Comparison of ENCODE assay signal across 18 cellular contexts in the genomic region with DNA sequence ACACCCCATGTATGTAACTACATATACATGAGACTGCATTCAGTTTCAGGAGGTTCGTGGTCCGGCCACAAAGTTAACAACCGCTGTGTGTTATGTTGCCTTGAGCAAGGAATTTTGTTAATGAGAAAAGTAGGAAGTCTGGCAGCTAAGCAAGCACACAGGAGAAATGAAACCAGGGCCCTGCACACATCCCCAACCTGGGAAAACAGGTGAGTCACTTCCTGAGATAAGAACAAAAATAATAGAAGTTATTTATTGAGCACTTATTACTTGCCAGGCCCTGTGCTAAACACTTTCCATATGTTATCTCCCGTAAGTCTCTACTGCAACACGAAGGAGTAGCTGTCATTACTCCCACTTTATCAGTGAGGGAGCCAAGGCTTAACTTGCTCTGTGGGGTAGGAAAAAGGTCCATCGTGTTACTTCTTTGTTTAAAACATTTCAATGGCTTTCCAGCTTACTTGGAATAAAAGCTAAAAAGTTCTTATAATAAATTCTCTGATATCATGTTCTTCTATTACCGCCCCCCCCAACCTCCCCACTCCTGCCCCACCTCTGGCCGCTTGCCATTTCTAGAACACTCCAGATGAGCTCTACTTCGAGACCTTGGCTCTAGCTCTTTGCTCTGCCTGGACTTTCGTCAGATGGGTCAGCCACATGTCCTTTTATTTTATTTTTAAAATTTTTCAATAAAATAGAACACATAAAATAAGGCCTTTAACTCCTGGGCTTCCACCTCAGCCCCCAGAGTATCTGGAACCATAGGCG. TPM values are rescaled to one million over a fixed set of nuclear protein-coding genes. Genes with fewer than 3 reads are reported as not detected.
DNase-seq lines count a peak whose midpoint lies in the region; ATAC-seq, FAIRE-seq and TF ChIP-seq lines count a peak whose summit lies in the region.
"Had no signal": no experiment of that assay in that cellular context is flagged by ENCODE, and none has a peak within 500 bp of the region (broad histone marks: within the 10 kb centered on the region; RNA-seq: fewer than 3 reads in every experiment).

No MANE protein-coding gene starts in this region.

- H3K4me3 ChIP-seq in SK-N-SH (ENCODE audit: low read depth in 2 of 2, low read length in 1 of 2): no peak overlapping the region
- no peak overlapping the region for H3K4me3 ChIP-seq in PC-9
- H3K4me3 ChIP-seq in endothelial cell of umbilical vein (replicated peaks in 1 of 3; ENCODE audit: insufficient read depth in 1 of 3, low read depth in 1 of 3, low read length in 3 of 3): peak overlapping the region in 1 of 3 experiments; percentile 7
- H3K4me3 ChIP-seq in neutrophil (ENCODE audit: low read depth in 1 of 2, low read length in 1 of 2): peak overlapping the region in 1 of 2 experiments; percentile 10
- H3K4me3 ChIP-seq: A549, testis had no signal

- no peaks in the 10 kb centered on the region for H3K4me1 ChIP-seq in SK-N-SH (ENCODE audit: control insufficient read depth in 1 of 2, insufficient read depth in 2 of 2, low read depth in 1 of 2, low read length in 1 of 2)
- peaks cover 22% of the 10 kb centered on the region for H3K4me1 ChIP-seq in PC-9 (replicated peaks; ENCODE audit: insufficient read depth)
- peaks cover 38% of the 10 kb centered on the region for H3K4me1 ChIP-seq in endothelial cell of umbilical vein (ENCODE audit: control insufficient read depth, extremely low read depth, insufficient read depth, low read length)
- H3K4me1 ChIP-seq in neutrophil (ENCODE audit: control insufficient read depth in 1 of 2, insufficient read depth in 1 of 2, low read depth in 1 of 2, low read length in 1 of 2): peaks cover 52 to 56% of the 10 kb centered on the region in 2 experiments
- no peaks in the 10 kb centered on the region for H3K4me1 ChIP-seq in H9 (ENCODE audit: insufficient read depth, low read length)
- H3K4me1 ChIP-seq: A549, testis had no signal

- H3K27ac ChIP-seq in SK-N-SH (ENCODE audit: low read depth in 2 of 2, low read length in 1 of 2) (no peak overlapping the region; a peak in 1 of 4 replicates), PC-9 (peak overlapping the region; percentile 12; the same call in 1 of the 2 replicates), endothelial cell of umbilical vein (ENCODE audit: insufficient read depth, low read depth, low read length) (peak overlapping the region; percentile 78), neutrophil (peak overlapping the region; percentile 70), H9 (ENCODE audit: insufficient read length, low read depth, low read length) (no peak overlapping the region)
- H3K27ac ChIP-seq: A549, testis had no signal

- no peak overlapping the region for H4K5ac ChIP-seq in H9 (ENCODE audit: insufficient read length, low read depth, low read length)

- peak; percentile 84 for FAIRE-seq in endothelial cell of umbilical vein (lab: Jason Lieb, UNC)
- FAIRE-seq: A549 had no signal

- H2BK120ac ChIP-seq in H9 (ENCODE audit: low read depth, low read length, poor library complexity, severe bottlenecking): no peak overlapping the region

- peak; percentile 16 for TF ChIP-seq POLR2A in endothelial cell of umbilical vein (IDR thresholded peaks at IDR 0.05; ENCODE audit: low read depth, low read length)

- H4K8ac ChIP-seq in H9 (replicated peaks; ENCODE audit: insufficient read length, low read depth, low read length): no peak overlapping the region

- H2BK20ac ChIP-seq in H9 (ENCODE audit: low read depth, low read length, poor library complexity, severe bottlenecking): no peak overlapping the region

- BruUV-seq in PC-9 (replicated peaks; lab: Mats Ljungman, UMichigan) (no TSS peak), endothelial cell of umbilical vein (replicated peaks; lab: Mats Ljungman, UMichigan) (no TSS peak)

- no peak overlapping the region for H3K9ac ChIP-seq in SK-N-SH
- peak overlapping the region; percentile 40 for H3K9ac ChIP-seq in endothelial cell of umbilical vein (replicated peaks; ENCODE audit: extremely low read depth, insufficient read depth, low read length)
- H3K9ac ChIP-seq in H9 (ENCODE audit: extremely low read depth, insufficient read length, low read length): no peak overlapping the region

- DNase-seq in SK-N-SH (no peak), PC-9 (peak; percentile 10 to 43), endothelial cell of umbilical vein (ENCODE audit: low read depth, low spot score) (peak; percentile 87), H9 (no peak), natural killer cell (no peak)
- no peak for DNase-seq in activated naive CD4-positive, alpha-beta T cell (lab: John Stamatoyannopoulos, UW)
- DNase-seq: activated CD4-positive, alpha-beta T cell treated with anti-CD3 and anti-CD28 coated beads for 4 hours; activated naive CD8-positive, alpha-beta T cell treated with anti-CD3 and anti-CD28 coated beads for 36 hours; CD8-positive, alpha-beta T cell; GF-D8; glutamatergic neuron; naive thymus-derived CD4-positive, alpha-beta T cell; NCI-H2081 treated with DMSO at 0.1 percent for 48 hours; NCI-H748 treated with DMSO at 0.1 percent for 48 hours; testis had no signal

- H3T11ph ChIP-seq in H9 (ENCODE audit: low read length): no peak overlapping the region

- no peak overlapping the region for H3K14ac ChIP-seq in H9 (ENCODE audit: insufficient read depth, low read length)

- H3K18ac ChIP-seq in H9 (ENCODE audit: insufficient read length, low read depth, low read length): no peak overlapping the region

- H3K9me3 ChIP-seq in SK-N-SH: no peaks in the 10 kb centered on the region
- H3K9me3 ChIP-seq in PC-9 (ENCODE audit: insufficient read depth, low read depth): no peaks in the 10 kb centered on the region
- no peaks in the 10 kb centered on the region for H3K9me3 ChIP-seq in endothelial cell of umbilical vein (replicated peaks; ENCODE audit: control insufficient read depth, insufficient read depth, low read length)
- H3K9me3 ChIP-seq in neutrophil: no peaks in the 10 kb centered on the region
- no peaks in the 10 kb centered on the region for H3K9me3 ChIP-seq in H9 (ENCODE audit: control insufficient read depth, low read depth, low read length)
- H3K9me3 ChIP-seq: A549, testis had no signal

- no peak overlapping the region for H2AK5ac ChIP-seq in H9 (ENCODE audit: insufficient read length, low read length)

- H2AFZ ChIP-seq in SK-N-SH (ENCODE audit: low read depth) (no peak overlapping the region), PC-9 (no peak overlapping the region), endothelial cell of umbilical vein (ENCODE audit: low read depth, low read length) (peak overlapping the region; percentile 83), H9 (ENCODE audit: low read length) (no peak overlapping the region)

- H3K4me3 Mint-ChIP-seq in H9: no peak overlapping the region
- no peak overlapping the region for H3K4me3 Mint-ChIP-seq in natural killer cell
- H3K4me3 Mint-ChIP-seq: activated naive CD8-positive, alpha-beta T cell treated with anti-CD3 and anti-CD28 coated beads for 36 hours; CD8-positive, alpha-beta T cell; naive thymus-derived CD4-positive, alpha-beta T cell had no signal

- H3K23me2 ChIP-seq in H9 (ENCODE audit: insufficient read length, low read depth, low read length, poor library complexity, severe bottlenecking): no peaks in the 10 kb centered on the region

- 61% methylated on average over 11 of the region's 11 CpGs for WGBS in SK-N-SH (ENCODE audit: low lambda C conversion rate)
- no CpG with 5 or more reads among the region's 11 CpGs for WGBS in H9 (ENCODE audit: extremely low coverage, insufficient read length, low lambda C conversion rate)

- TF ChIP-seq EP300 in SK-N-SH (IDR thresholded peaks at IDR 0.05; ENCODE audit: borderline replicate concordance in 1 of 2, low read depth in 1 of 2, low read length in 1 of 2): no peak

- H3K23ac ChIP-seq in H9 (ENCODE audit: insufficient read length, low read depth, low read length): no peak overlapping the region

- POLR2A ChIA-PET in SK-N-SH (lab: Yijun Ruan, JAX): no interaction called here
- POLR2A ChIA-PET in PC-9 (lab: Charles Lee; ENCODE audit: unreplicated experiment): no interaction called here
- POLR2A ChIA-PET in endothelial cell of umbilical vein (lab: Charles Lee): interaction anchor here (0.6 kb wide), 1 partner anchor 98 kb away, joined by 8 read pairs; no protein-coding TSS in a partner anchor

- H3K9me3 Mint-ChIP-seq in H9 (peaks cover 0 to 3% of the 10 kb centered on the region in 2 experiments; a peak in 1 of 5 replicates), natural killer cell (no peaks in the 10 kb centered on the region)
- H3K9me3 Mint-ChIP-seq: CD8-positive, alpha-beta T cell had no signal

- no peak overlapping the region for H2BK15ac ChIP-seq in H9 (ENCODE audit: low read depth, low read length)

- H3K36me3 ChIP-seq in SK-N-SH (replicated peaks in 1 of 2; ENCODE audit: control insufficient read depth in 1 of 2, insufficient read depth in 2 of 2, low read length in 1 of 2) (no peaks in the 10 kb centered on the region), PC-9 (ENCODE audit: low read depth) (no peaks in the 10 kb centered on the region), endothelial cell of umbilical vein (ENCODE audit: control insufficient read depth in 2 of 2, extremely low read depth in 1 of 2, insufficient read depth in 2 of 2, low read length in 2 of 2) (no peaks in the 10 kb centered on the region), neutrophil (no peaks in the 10 kb centered on the region)

- H3K27ac Mint-ChIP-seq in H9 (no peak overlapping the region), natural killer cell (peak overlapping the region in 1 of 2 donors; percentile 71)
- H3K27ac Mint-ChIP-seq: activated naive CD8-positive, alpha-beta T cell treated with anti-CD3 and anti-CD28 coated beads for 36 hours; CD8-positive, alpha-beta T cell had no signal

- H3K56ac ChIP-seq in H9 (ENCODE audit: insufficient read length, low read depth, low read length): no peak overlapping the region

- intact Hi-C loops in PC-9 (cut with micrococcal nuclease; ENCODE audit: unreplicated experiment): loop anchor here (2.0 kb wide), 1 partner anchor 36 kb away; the partner anchor contains the start of gene PLAC8
- intact Hi-C loops in endothelial cell of umbilical vein (cut with micrococcal nuclease): loop anchor here (1.0 to 2.0 kb wide), 3 partner anchors 40 to 138 kb away; no protein-coding TSS in a partner anchor
- intact Hi-C loops in natural killer cell (cut with micrococcal nuclease): no loop called here

- H3K27me3 Mint-ChIP-seq in H9 (ENCODE audit: low read depth) (no peaks in the 10 kb centered on the region; the same call in none of the 2 replicates), natural killer cell (ENCODE audit: low read depth in 2 of 2) (no peaks in the 10 kb centered on the region)
- H3K27me3 Mint-ChIP-seq: activated naive CD8-positive, alpha-beta T cell treated with anti-CD3 and anti-CD28 coated beads for 36 hours had no signal

- H3F3A ChIP-seq in SK-N-SH (replicated peaks; ENCODE audit: insufficient read depth) (no peaks in the 10 kb centered on the region), PC-9 (ENCODE audit: insufficient read depth, low read depth) (peaks cover 3% of the 10 kb centered on the region; the same call in 1 of the 2 replicates)

- H3K79me1 ChIP-seq in H9 (ENCODE audit: insufficient read depth, low read depth, low read length, poor library complexity, severe bottlenecking): no peaks in the 10 kb centered on the region

- TF ChIP-seq RAD21 in SK-N-SH (IDR thresholded peaks at IDR 0.05; ENCODE audit: low read length): no peak

- H3K36me3 Mint-ChIP-seq in H9 (ENCODE audit: insufficient read depth in 1 of 3, low read depth in 3 of 3): no peaks in the 10 kb centered on the region
- H3K36me3 Mint-ChIP-seq in natural killer cell: no peaks in the 10 kb centered on the region
- H3K36me3 Mint-ChIP-seq: activated naive CD8-positive, alpha-beta T cell treated with anti-CD3 and anti-CD28 coated beads for 36 hours; CD8-positive, alpha-beta T cell had no signal

- peaks cover 4 to 11% of the 10 kb centered on the region in 2 experiments; a peak in 3 of 4 replicates for H3K4me1 Mint-ChIP-seq in H9
- peaks cover 33 to 37% of the 10 kb centered on the region in 2 donors for H3K4me1 Mint-ChIP-seq in natural killer cell

- TF ChIP-seq CTCF in SK-N-SH (IDR thresholded peaks at IDR 0.05) (no peak), PC-9 (conservative IDR thresholded peaks at IDR 0.05) (no peak), endothelial cell of umbilical vein (IDR thresholded peaks at IDR 0.05; ENCODE audit: extremely low read depth in 1 of 2, insufficient read depth in 1 of 2, low read depth in 1 of 2, low read length in 2 of 2) (no peak), neutrophil (IDR thresholded peaks at IDR 0.05) (no peak), H9 (conservative IDR thresholded peaks at IDR 0.05) (no peak), natural killer cell (IDR thresholded peaks at IDR 0.05) (no peak)

- ATAC-seq in SK-N-SH treated with all-trans-retinoic acid at 6 μM for 48 hours: no peak; the same call in 2 of the 3 replicates
- no peak for ATAC-seq in natural killer cell
- ATAC-seq: A549; CD8-positive, alpha-beta T cell; naive thymus-derived CD4-positive, alpha-beta T cell had no signal

- H4K91ac ChIP-seq in H9 (ENCODE audit: insufficient read length, low read depth, low read length): no peak overlapping the region

- no peak overlapping the region for H3K4ac ChIP-seq in H9 (ENCODE audit: low read depth, low read length)

- no peak overlapping the region for H2BK5ac ChIP-seq in H9 (ENCODE audit: insufficient read length, low read length)

- dilution Hi-C loops in endothelial cell of umbilical vein (cut with MboI; ENCODE audit: extremely low pct_ligation_motif_present, low sequenced_read_pairs): loop anchor here (5.0 kb wide), 1 partner anchor 62 kb away; no protein-coding TSS in a partner anchor

- H3K27me3 ChIP-seq in SK-N-SH (ENCODE audit: insufficient read depth) (no peaks in the 10 kb centered on the region), PC-9 (ENCODE audit: insufficient read depth, low read depth) (no peaks in the 10 kb centered on the region), endothelial cell of umbilical vein (ENCODE audit: control insufficient read depth in 2 of 2, insufficient read depth in 2 of 2, low read length in 2 of 2) (no peaks in the 10 kb centered on the region), neutrophil (no peaks in the 10 kb centered on the region), H9 (ENCODE audit: insufficient read depth, low read length) (no peaks in the 10 kb centered on the region)
- H3K27me3 ChIP-seq: testis had no signal

- no peak overlapping the region for H2BK12ac ChIP-seq in H9 (ENCODE audit: insufficient read length, low read depth, low read length)

- H3K9me1 ChIP-seq in endothelial cell of umbilical vein (replicated peaks; ENCODE audit: control insufficient read depth, extremely low read depth, insufficient read depth, low read length): no peaks in the 10 kb centered on the region

- H4K20me1 ChIP-seq in SK-N-SH (ENCODE audit: insufficient read depth) (no peaks in the 10 kb centered on the region), PC-9 (ENCODE audit: insufficient read depth) (no peaks in the 10 kb centered on the region), endothelial cell of umbilical vein (replicated peaks; ENCODE audit: control insufficient read depth, extremely low read depth, insufficient read depth, low read length) (no peaks in the 10 kb centered on the region), H9 (ENCODE audit: control insufficient read depth, insufficient read depth, insufficient read length) (no peaks in the 10 kb centered on the region)

- no peak overlapping the region for H3K4me2 ChIP-seq in SK-N-SH
- no peak overlapping the region for H3K4me2 ChIP-seq in PC-9
- peak overlapping the region; percentile 76 for H3K4me2 ChIP-seq in endothelial cell of umbilical vein (ENCODE audit: insufficient read depth, low read length)
- H3K4me2 ChIP-seq in H9 (ENCODE audit: insufficient read depth, insufficient read length, low read length): no peak overlapping the region
- H3K4me2 ChIP-seq: A549 had no signal

- CTCF ChIA-PET in SK-N-SH (lab: Yijun Ruan, JAX) (interaction anchor here (1.2 kb wide), 1 partner anchor 25 kb away, joined by 3 read pairs; no protein-coding TSS in a partner anchor), PC-9 (lab: Charles Lee) (no interaction called here), endothelial cell of umbilical vein (lab: Charles Lee) (interaction anchor here (1.0 to 2.2 kb wide), 14 partner anchors 12 to 110 kb away, joined by 3 to 10 read pairs (median 4); partner anchors contain the start of gene PLAC8)

- H3K9me2 ChIP-seq in SK-N-SH: no peaks in the 10 kb centered on the region
- no peaks in the 10 kb centered on the region for H3K9me2 ChIP-seq in PC-9 (ENCODE audit: insufficient read depth)

- H3K79me2 ChIP-seq in SK-N-SH (ENCODE audit: insufficient read depth) (no peaks in the 10 kb centered on the region), PC-9 (ENCODE audit: low read depth) (no peaks in the 10 kb centered on the region), endothelial cell of umbilical vein (ENCODE audit: control insufficient read depth, insufficient read depth, low read length) (no peaks in the 10 kb centered on the region), H9 (ENCODE audit: insufficient read depth, low read length) (no peaks in the 10 kb centered on the region)

RNA-seq across cellular contexts. Expression of gene PLAC8, which starts 36.2 kb away (rescaled TPM):
- polyA plus RNA-seq in SK-N-SH (2012; rRNA removed) (11.2 and 11.3 TPM in 2 replicates), endothelial cell of umbilical vein (4.1 and 4.9 TPM in 2 replicates)
- polyA plus RNA-seq in SK-N-SH (2012; cell fraction: cytosol; rRNA removed): 10.4 and 16.1 TPM in 2 replicates
- 2.6 and 6.1 TPM in 2 replicates for polyA plus RNA-seq in SK-N-SH (2012; cell fraction: nucleus; rRNA removed)
- total RNA-seq in PC-9 (2021) (39.0 and 52.7 TPM in 2 replicates), endothelial cell of umbilical vein (5.7 and 12.1 TPM in 2 replicates), H9 (2021) (0.90 and 1.6 TPM in 2 replicates), natural killer cell (100 to 1,000 TPM; 684 to 889 (median 821) TPM)
- 3.9 and 4.1 TPM in 2 replicates for polyA plus RNA-seq in endothelial cell of umbilical vein (2011; cell fraction: cytosol; rRNA removed)
- polyA plus RNA-seq in endothelial cell of umbilical vein (2011; cell fraction: nucleus; rRNA removed): 1.9 and 2.1 TPM in 2 replicates
- 8.0 and 14.5 TPM in 2 replicates for polyA plus RNA-seq in endothelial cell of umbilical vein (2012)
- 3.0 and 5.9 TPM in 2 replicates for polyA minus RNA-seq in endothelial cell of umbilical vein
- 8.1 TPM for polyA minus RNA-seq in endothelial cell of umbilical vein (2011; cell fraction: cytosol; rRNA and poly(A)+ RNA removed)
- 1.2 and 1.3 TPM in 2 replicates for polyA minus RNA-seq in endothelial cell of umbilical vein (2011; cell fraction: nucleus; rRNA and poly(A)+ RNA removed)

Comparison
In these comparisons a context has a peak if more than half of its experiments do, and no peak if none do; other contexts are left out.
1. DNase-seq: peak in PC-9 (2 of 2) and endothelial cell of umbilical vein (single experiment); none in SK-N-SH (single experiment), H9 (single experiment), activated naive CD4-positive, alpha-beta T cell (0 of 4) and natural killer cell (single experiment).
2. H3K27ac ChIP-seq: peak in PC-9 (single experiment), endothelial cell of umbilical vein (single experiment) and neutrophil (single experiment); none in SK-N-SH (0 of 2) and H9 (single experiment).
3. RNA of gene PLAC8, which starts 36.2 kb away (total RNA-seq): 684 to 889 TPM in natural killer cell; 39.0 to 52.7 TPM in PC-9, 5.7 to 12.1 TPM in endothelial cell of umbilical vein and 0.90 to 1.6 TPM in H9; every median in the first group is over 10 times any median in the second.